Comparison of ENCODE assay signal across 8 cellular contexts in genomic region chr1:226310123-226310540, GRCh38. TPM values are rescaled to one million over a fixed set of nuclear protein-coding genes. Genes with fewer than 3 reads are reported as not detected.
DNase-seq lines count a peak whose midpoint lies in the region; ATAC-seq and TF ChIP-seq lines count a peak whose summit lies in the region.

No MANE protein-coding gene starts in this region.

- CTCF ChIA-PET in CD4-positive, alpha-beta memory T cell (lab: Charles Lee; ENCODE audit: partially characterized antibody) = interaction anchor here (1.2 to 2.1 kb wide), 2 partner anchors 24 to 97 kb away, joined by 7 to 12 read pairs; partner anchors contain the start of gene PARP1

- H3K36me3 ChIP-seq in CD4-positive, alpha-beta memory T cell (ENCODE audit: insufficient read depth, low read length) = no peaks in the 10 kb centered on the region

- intact Hi-C loops in CD4-positive, alpha-beta memory T cell (cut with micrococcal nuclease) = no loop called here

- H3K27me3 ChIP-seq in CD4-positive, alpha-beta memory T cell (ENCODE audit: insufficient read depth, low read length) = no peaks in the 10 kb centered on the region

- no peaks in the 10 kb centered on the region for H3K9me3 ChIP-seq in CD4-positive, alpha-beta memory T cell (ENCODE audit: control insufficient read depth in 1 of 2, low read length in 2 of 2)

- POLR2A ChIA-PET in CD4-positive, alpha-beta memory T cell (lab: Charles Lee; ENCODE audit: partially characterized antibody) = interaction anchor here (1.7 kb wide), 1 partner anchor 23 kb away, joined by 11 read pairs; no protein-coding TSS in a partner anchor

- peaks cover 0 to 6% of the 10 kb centered on the region in 2 donors for H3K36me3 Mint-ChIP-seq in CD4-positive, alpha-beta memory T cell
- H3K36me3 Mint-ChIP-seq in brain (no peaks in the 10 kb centered on the region), nephron (ENCODE audit: low read depth) (no peaks in the 10 kb centered on the region)

- peaks cover 9 to 20% (median 13%) of the 10 kb centered on the region in 4 donors for H3K4me1 Mint-ChIP-seq in CD4-positive, alpha-beta memory T cell
- H3K4me1 Mint-ChIP-seq in brain (peaks cover 34% of the 10 kb centered on the region), nephron (peaks cover 9% of the 10 kb centered on the region)

- no peak overlapping the region for H3K4me3 ChIP-seq in CD4-positive, alpha-beta memory T cell (ENCODE audit: low read length in 2 of 2)

- DNase-seq in CD4-positive, alpha-beta memory T cell = no peak
- DNase-seq in KBM-7 (peak; percentile 47), AG20443 (ENCODE audit: low spot score) (no peak)
- no peak for DNase-seq in activated CD4-positive, alpha-beta T cell treated with anti-CD3 and anti-CD28 coated beads for 1 hour

- TF ChIP-seq CTCF in brain (conservative IDR thresholded peaks at IDR 0.05) (no peak), nephron (IDR thresholded peaks at IDR 0.05; ENCODE audit: unreplicated experiment in 3 of 3) (no peak)

- peak overlapping the region; percentile 67 to 84 (median 78) for H3K4me3 Mint-ChIP-seq in CD4-positive, alpha-beta memory T cell
- H3K4me3 Mint-ChIP-seq in brain = peak overlapping the region; percentile 82 to 88 (median 85)
- peak overlapping the region; percentile 76 to 84 (median 82) for H3K4me3 Mint-ChIP-seq in nephron

- peaks cover 10% of the 10 kb centered on the region for H3K4me1 ChIP-seq in CD4-positive, alpha-beta memory T cell (ENCODE audit: insufficient read depth, low read length)

- peak overlapping the region in 4 of 7 donors; percentile 14 to 75 (median 66) for H3K27ac Mint-ChIP-seq in CD4-positive, alpha-beta memory T cell
- H3K27ac Mint-ChIP-seq in brain (peak overlapping the region; percentile 65 to 85 (median 68)), nephron (peak overlapping the region; percentile 42 to 87 (median 85))

- in situ Hi-C loops in KBM-7 (cut with MboI; ENCODE audit: low pct_unique_long_range_greater_than_20kb, low sequenced_read_pairs) = no loop called here

- H3K27ac ChIP-seq in CD4-positive, alpha-beta memory T cell (ENCODE audit: low read depth, low read length) = no peak overlapping the region

- peaks cover 0 to 2% (median 0%) of the 10 kb centered on the region in 8 donors for H3K9me3 Mint-ChIP-seq in CD4-positive, alpha-beta memory T cell
- no peaks in the 10 kb centered on the region for H3K9me3 Mint-ChIP-seq in brain
- no peaks in the 10 kb centered on the region for H3K9me3 Mint-ChIP-seq in nephron

- ATAC-seq in GM18867 (IDR thresholded peaks at IDR 0.05; ENCODE audit: unreplicated experiment) (no peak), GM19463 (IDR thresholded peaks at IDR 0.05; ENCODE audit: unreplicated experiment) (no peak)

- H3K27me3 Mint-ChIP-seq in CD4-positive, alpha-beta memory T cell = peaks cover 5 to 7% of the 10 kb centered on the region in 2 donors
- H3K27me3 Mint-ChIP-seq in brain = peaks cover 7% of the 10 kb centered on the region
- H3K27me3 Mint-ChIP-seq in nephron (ENCODE audit: low read depth) = no peaks in the 10 kb centered on the region

RNA-seq across cellular contexts. Expression of gene LIN9, which starts 1.2 kb away (rescaled TPM):
- total RNA-seq in CD4-positive, alpha-beta memory T cell = 1 to 10 TPM; 5.0 to 5.5 TPM
- 1 to 10 TPM; 2.8 to 3.8 TPM for polyA plus RNA-seq in CD4-positive, alpha-beta memory T cell
- 2.4 TPM for polyA plus RNA-seq in brain (ENCODE audit: insufficient read depth, low read depth, low replicate concordance)
